In genomic region chr14:95597784-95598204, GRCh38 we compare ENCODE assay signal across 8 cellular contexts.
A peak's percentile ranks its signal among the peaks of the same experiment; 100 is the strongest.
DNase-seq lines count a peak whose midpoint lies in the region; ATAC-seq and TF ChIP-seq lines count a peak whose summit lies in the region.

No MANE protein-coding gene starts in this region.

- ATAC-seq in GM21619 (IDR thresholded peaks at IDR 0.05; ENCODE audit: unreplicated experiment) (peak; percentile 84), GM18861 (IDR thresholded peaks at IDR 0.05; ENCODE audit: unreplicated experiment) (no peak), HG02938 (IDR thresholded peaks at IDR 0.05; ENCODE audit: unreplicated experiment) (no peak)
- peak; percentile 55 for ATAC-seq in stimulated activated naive CD8-positive, alpha-beta T cell treated with anti-CD3 and anti-CD28 coated beads, Interleukin-15, amount 100 ng/mL, for 72 hours

- H3K4me3 Mint-ChIP-seq in stimulated activated naive CD8-positive, alpha-beta T cell treated with anti-CD3 and anti-CD28 coated beads, Interleukin-15, amount 100 ng/mL, for 72 hours: no peak overlapping the region

- TF ChIP-seq CTCF in fibroblast of villous mesenchyme (IDR thresholded peaks at IDR 0.05; ENCODE audit: insufficient read depth, low read depth, low read length): no peak

- peaks cover 31% of the 10 kb centered on the region for H3K27me3 Mint-ChIP-seq in stimulated activated naive CD8-positive, alpha-beta T cell treated with anti-CD3 and anti-CD28 coated beads, Interleukin-15, amount 100 ng/mL, for 72 hours

- H3K27ac Mint-ChIP-seq in stimulated activated naive CD8-positive, alpha-beta T cell treated with anti-CD3 and anti-CD28 coated beads, Interleukin-15, amount 100 ng/mL, for 72 hours: no peak overlapping the region

- no peaks in the 10 kb centered on the region for H3K9me3 Mint-ChIP-seq in stimulated activated naive CD8-positive, alpha-beta T cell treated with anti-CD3 and anti-CD28 coated beads, Interleukin-15, amount 100 ng/mL, for 72 hours

- H3K4me1 Mint-ChIP-seq in stimulated activated naive CD8-positive, alpha-beta T cell treated with anti-CD3 and anti-CD28 coated beads, Interleukin-15, amount 100 ng/mL, for 72 hours: no peaks in the 10 kb centered on the region

- peak; percentile 56 for DNase-seq in AG08395 (ENCODE audit: low spot score)
- DNase-seq in NCI-H345 (lab: John Stamatoyannopoulos, UW): peak; percentile 66
- DNase-seq in fibroblast of villous mesenchyme (ENCODE audit: low read depth): peak; percentile 1
- DNase-seq in stimulated activated naive CD8-positive, alpha-beta T cell treated with anti-CD3 and anti-CD28 coated beads, Interleukin-15, amount 100 ng/mL, for 72 hours: peak in 1 of 2 donors; percentile 10
- no peak for DNase-seq in NCI-H187 treated with DMSO at 0.1 percent for 48 hours (lab: John Stamatoyannopoulos, UW)

- H3K4me3 ChIP-seq in fibroblast of villous mesenchyme (ENCODE audit: low read depth, low read length): no peak overlapping the region

Comparison
In these comparisons a context has a peak if more than half of its experiments do, and no peak if none do; other contexts are left out.
1. ATAC-seq: peak in GM21619 (single experiment) and stimulated activated naive CD8-positive, alpha-beta T cell treated with anti-CD3 and anti-CD28 coated beads, Interleukin-15, amount 100 ng/mL, for 72 hours (single experiment); none in GM18861 (single experiment) and HG02938 (single experiment).